In the genomic region with DNA sequence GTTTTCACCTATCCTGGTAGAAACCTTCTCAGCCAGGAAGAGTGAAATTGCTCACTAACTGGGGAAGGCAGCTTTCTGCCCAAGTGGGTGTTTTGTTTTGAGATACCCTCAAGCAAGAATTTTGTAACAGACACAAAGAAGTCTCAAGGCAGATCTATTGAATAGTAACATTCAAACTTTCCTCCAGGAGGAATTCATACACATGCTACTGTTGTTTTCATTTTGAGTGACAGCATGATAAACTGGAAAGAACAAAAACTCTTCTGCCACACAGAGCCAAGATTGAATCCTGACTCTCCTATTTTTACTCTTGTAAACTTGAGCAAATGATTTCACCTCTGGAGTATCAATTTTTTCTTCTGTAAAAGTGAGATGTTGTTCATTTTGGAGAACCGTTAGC, we compare ENCODE assay signal across 12 cellular contexts.
"Had no signal": no experiment of that assay in that cellular context is flagged by ENCODE, and none has a peak within 500 bp of the region (broad histone marks: within the 10 kb centered on the region; RNA-seq: fewer than 3 reads in every experiment).

No MANE protein-coding gene starts in this region.

- H3K9me3 ChIP-seq: SK-N-SH, testis had no signal

- H3K27ac Mint-ChIP-seq: WTC11 had no signal

- H3K9ac ChIP-seq: parathyroid adenoma, SK-N-SH had no signal

- H3K4me2 ChIP-seq: SK-N-SH had no signal

- H3K4me3 ChIP-seq: testis had no signal

- H3K4me1 ChIP-seq: testis had no signal

- DNase-seq: activated gamma-delta T cell treated with Interleukin-2 at 50 U/mL for 16 hours; activated T-cell treated with anti-CD3 and anti-CD28 coated beads, Interleukin-2, amount 50 U/mL, for 1 hour; amygdala; cerebellar nuclear complex; dermis blood vessel endothelial cell; hippocampal formation; SK-N-SH; stimulated activated CD4-positive, alpha-beta T cell treated with anti-CD3 and anti-CD28 coated beads, Interleukin-2, amount 100 ng/mL, for 24 hours; stimulated activated naive CD4-positive, alpha-beta T cell treated with Interleukin-2 at 50 U/mL for 16 hours; testis had no signal

- H3K27me3 ChIP-seq: testis had no signal

- H3K36me3 Mint-ChIP-seq: WTC11 had no signal

- H3K9me2 ChIP-seq: SK-N-SH had no signal

- H3K4me3 Mint-ChIP-seq: WTC11 had no signal

- H3K79me2 ChIP-seq: parathyroid adenoma had no signal

- H3K27ac ChIP-seq: parathyroid adenoma, testis had no signal
